In genomic region chr10:43238462-43238861, GRCh38 we compare ENCODE assay signal across 22 cellular contexts. TPM values are rescaled to one million over a fixed set of nuclear protein-coding genes. Genes with fewer than 3 reads are reported as not detected.
A peak's percentile ranks its signal among the peaks of the same experiment; 100 is the strongest.
DNase-seq lines count a peak whose midpoint lies in the region; ATAC-seq and TF ChIP-seq lines count a peak whose summit lies in the region.
"Had no signal": no experiment of that assay in that cellular context is flagged by ENCODE, and none has a peak within 500 bp of the region (broad histone marks: within the 10 kb centered on the region; RNA-seq: fewer than 3 reads in every experiment).

No MANE protein-coding gene starts in this region.

- no peaks in the 10 kb centered on the region for H3K4me1 Mint-ChIP-seq in activated naive CD8-positive, alpha-beta T cell treated with anti-CD3 and anti-CD28 coated beads, Interleukin-2, amount 10 ng/mL, durations not matched to agents 7 days and 5 days
- no peaks in the 10 kb centered on the region for H3K4me1 Mint-ChIP-seq in activated naive CD8-positive, alpha-beta T cell treated with anti-CD3 and anti-CD28 coated beads for 36 hours
- H3K4me1 Mint-ChIP-seq in activated naive CD4-positive, alpha-beta T cell treated with anti-CD3 and anti-CD28 coated beads, Interleukin-2, amount 10 ng/mL, durations not matched to agents 7 days and 5 days: no peaks in the 10 kb centered on the region
- no peaks in the 10 kb centered on the region for H3K4me1 Mint-ChIP-seq in type B pancreatic cell (ENCODE audit: unreplicated experiment)
- H3K4me1 Mint-ChIP-seq: naive thymus-derived CD4-positive, alpha-beta T cell; stimulated activated memory B cell treated with anti-CD40 and anti-IgM and Interleukin-4, amounts not matched to agents 10 μg/mL and 1 μg/mL and 100 μg/mL, for 72 hours had no signal

- CTCF ChIA-PET in activated naive CD4-positive, alpha-beta T cell treated with anti-CD3 and anti-CD28 coated beads, Interleukin-2, amount 10 ng/mL, durations not matched to agents 7 days and 5 days (lab: Charles Lee): interaction anchor here (0.9 to 1.1 kb wide), 2 partner anchors 23 to 34 kb away, joined by 3 read pairs; no protein-coding TSS in a partner anchor

- ATAC-seq in activated naive CD8-positive, alpha-beta T cell treated with anti-CD3 and anti-CD28 coated beads, Interleukin-2, amount 10 ng/mL, durations not matched to agents 7 days and 5 days (ENCODE audit: low read depth): no peak
- ATAC-seq in lower lobe of right lung (no peak), HG02973 (IDR thresholded peaks at IDR 0.05; ENCODE audit: unreplicated experiment) (no peak)
- ATAC-seq: K562; naive thymus-derived CD4-positive, alpha-beta T cell; pancreas; PC-3; stimulated activated memory B cell treated with anti-CD40 and anti-IgM and Interleukin-4, amounts not matched to agents 10 μg/mL and 1 μg/mL and 100 μg/mL, for 72 hours had no signal

- H3K27ac Mint-ChIP-seq in activated naive CD8-positive, alpha-beta T cell treated with anti-CD3 and anti-CD28 coated beads, Interleukin-2, amount 10 ng/mL, durations not matched to agents 7 days and 5 days: no peak overlapping the region
- no peak overlapping the region for H3K27ac Mint-ChIP-seq in activated naive CD8-positive, alpha-beta T cell treated with anti-CD3 and anti-CD28 coated beads for 36 hours
- H3K27ac Mint-ChIP-seq in activated naive CD4-positive, alpha-beta T cell treated with anti-CD3 and anti-CD28 coated beads, Interleukin-2, amount 10 ng/mL, durations not matched to agents 7 days and 5 days: no peak overlapping the region
- no peak overlapping the region for H3K27ac Mint-ChIP-seq in type B pancreatic cell
- H3K27ac Mint-ChIP-seq: CD4-positive, alpha-beta T cell; naive thymus-derived CD4-positive, alpha-beta T cell; stimulated activated memory B cell treated with anti-CD40 and anti-IgM and Interleukin-4, amounts not matched to agents 10 μg/mL and 1 μg/mL and 100 μg/mL, for 72 hours had no signal

- peaks cover 7% of the 10 kb centered on the region for H3K9me3 ChIP-seq in lower lobe of right lung
- H3K9me3 ChIP-seq: pancreas, SJCRH30, testis had no signal

- H3K36me3 ChIP-seq in lower lobe of right lung: no peaks in the 10 kb centered on the region
- H3K36me3 ChIP-seq: pancreas, SJCRH30 had no signal

- H3K36me3 Mint-ChIP-seq in activated naive CD8-positive, alpha-beta T cell treated with anti-CD3 and anti-CD28 coated beads, Interleukin-2, amount 10 ng/mL, durations not matched to agents 7 days and 5 days: no peaks in the 10 kb centered on the region
- no peaks in the 10 kb centered on the region for H3K36me3 Mint-ChIP-seq in activated naive CD8-positive, alpha-beta T cell treated with anti-CD3 and anti-CD28 coated beads for 36 hours
- H3K36me3 Mint-ChIP-seq in activated naive CD4-positive, alpha-beta T cell treated with anti-CD3 and anti-CD28 coated beads, Interleukin-2, amount 10 ng/mL, durations not matched to agents 7 days and 5 days: no peaks in the 10 kb centered on the region
- H3K36me3 Mint-ChIP-seq in type B pancreatic cell: no peaks in the 10 kb centered on the region
- H3K36me3 Mint-ChIP-seq: stimulated activated memory B cell treated with anti-CD40 and anti-IgM and Interleukin-4, amounts not matched to agents 10 μg/mL and 1 μg/mL and 100 μg/mL, for 72 hours had no signal

- DNase-seq in activated naive CD8-positive, alpha-beta T cell treated with anti-CD3 and anti-CD28 coated beads, Interleukin-2, amount 10 ng/mL, durations not matched to agents 7 days and 5 days: peak; percentile 21
- DNase-seq in activated naive CD8-positive, alpha-beta T cell treated with anti-CD3 and anti-CD28 coated beads for 36 hours: no peak
- peak; percentile 10 for DNase-seq in activated naive CD4-positive, alpha-beta T cell treated with anti-CD3 and anti-CD28 coated beads, Interleukin-2, amount 10 ng/mL, durations not matched to agents 7 days and 5 days
- DNase-seq in lower lobe of right lung (peak; percentile 6), type B pancreatic cell (ENCODE audit: extremely low spot score, unreplicated experiment) (peak; percentile 36), Kasumi-1 (lab: John Stamatoyannopoulos, UW) (no peak), Ammon's horn (ENCODE audit: low spot score) (no peak)
- DNase-seq: central memory CD4-positive, alpha-beta T cell; DMS 273 treated with DMSO at 0.1 percent for 48 hours; foreskin fibroblast; NCI-H187; NCI-H345; PC-3; SJCRH30 had no signal

- no peaks in the 10 kb centered on the region for H3K4me1 ChIP-seq in lower lobe of right lung
- H3K4me1 ChIP-seq: pancreas, SJCRH30, testis had no signal

- TF ChIP-seq CTCF in lower lobe of right lung (IDR thresholded peaks at IDR 0.05) (no peak), type B pancreatic cell (conservative IDR thresholded peaks at IDR 0.05) (no peak)

- H3K27ac ChIP-seq in lower lobe of right lung: no peak overlapping the region
- H3K27ac ChIP-seq: hepatocyte, pancreas, SJCRH30, testis had no signal

- no peaks in the 10 kb centered on the region for H3K27me3 ChIP-seq in lower lobe of right lung (ENCODE audit: low read depth)
- H3K27me3 ChIP-seq: hepatocyte, pancreas, SJCRH30, testis had no signal

- POLR2A ChIA-PET in activated naive CD8-positive, alpha-beta T cell treated with anti-CD3 and anti-CD28 coated beads, Interleukin-2, amount 10 ng/mL, durations not matched to agents 7 days and 5 days (lab: Charles Lee): interaction anchor here (0.6 kb wide), 1 partner anchor 107 kb away, joined by 3 read pairs; no protein-coding TSS in a partner anchor

- intact Hi-C loops in lower lobe of right lung (cut with DNase I): no loop called here

- H3K9me3 Mint-ChIP-seq in activated naive CD8-positive, alpha-beta T cell treated with anti-CD3 and anti-CD28 coated beads, Interleukin-2, amount 10 ng/mL, durations not matched to agents 7 days and 5 days: peaks cover 14% of the 10 kb centered on the region
- H3K9me3 Mint-ChIP-seq in activated naive CD8-positive, alpha-beta T cell treated with anti-CD3 and anti-CD28 coated beads for 36 hours: peaks cover 21% of the 10 kb centered on the region
- H3K9me3 Mint-ChIP-seq in activated naive CD4-positive, alpha-beta T cell treated with anti-CD3 and anti-CD28 coated beads, Interleukin-2, amount 10 ng/mL, durations not matched to agents 7 days and 5 days: peaks cover 13% of the 10 kb centered on the region
- peaks cover 5% of the 10 kb centered on the region for H3K9me3 Mint-ChIP-seq in type B pancreatic cell

- peaks cover 26% of the 10 kb centered on the region for H3K27me3 Mint-ChIP-seq in activated naive CD8-positive, alpha-beta T cell treated with anti-CD3 and anti-CD28 coated beads, Interleukin-2, amount 10 ng/mL, durations not matched to agents 7 days and 5 days
- H3K27me3 Mint-ChIP-seq in activated naive CD8-positive, alpha-beta T cell treated with anti-CD3 and anti-CD28 coated beads for 36 hours: peaks cover 10% of the 10 kb centered on the region
- peaks cover 51% of the 10 kb centered on the region for H3K27me3 Mint-ChIP-seq in activated naive CD4-positive, alpha-beta T cell treated with anti-CD3 and anti-CD28 coated beads, Interleukin-2, amount 10 ng/mL, durations not matched to agents 7 days and 5 days
- H3K27me3 Mint-ChIP-seq in type B pancreatic cell: peaks cover 14% of the 10 kb centered on the region

- H3K4me3 Mint-ChIP-seq in activated naive CD8-positive, alpha-beta T cell treated with anti-CD3 and anti-CD28 coated beads, Interleukin-2, amount 10 ng/mL, durations not matched to agents 7 days and 5 days: no peak overlapping the region
- H3K4me3 Mint-ChIP-seq in activated naive CD8-positive, alpha-beta T cell treated with anti-CD3 and anti-CD28 coated beads for 36 hours: no peak overlapping the region
- H3K4me3 Mint-ChIP-seq in activated naive CD4-positive, alpha-beta T cell treated with anti-CD3 and anti-CD28 coated beads, Interleukin-2, amount 10 ng/mL, durations not matched to agents 7 days and 5 days: no peak overlapping the region
- H3K4me3 Mint-ChIP-seq in type B pancreatic cell: no peak overlapping the region
- H3K4me3 Mint-ChIP-seq: CD4-positive, alpha-beta T cell; naive thymus-derived CD4-positive, alpha-beta T cell; stimulated activated memory B cell treated with anti-CD40 and anti-IgM and Interleukin-4, amounts not matched to agents 10 μg/mL and 1 μg/mL and 100 μg/mL, for 72 hours had no signal

- H3K4me3 ChIP-seq in lower lobe of right lung: no peak overlapping the region
- H3K4me3 ChIP-seq: hepatocyte, K562, pancreas, SJCRH30, testis had no signal

RNA-seq across cellular contexts. Expression of gene RASGEF1A, which starts 28.4 kb away (rescaled TPM):
- total RNA-seq in activated naive CD8-positive, alpha-beta T cell treated with anti-CD3 and anti-CD28 coated beads, Interleukin-2, amount 10 ng/mL, durations not matched to agents 7 days and 5 days: 1 to 10 TPM; 4.4 to 4.9 TPM
- under 1 TPM; 0.40 to 0.45 TPM for total RNA-seq in activated naive CD8-positive, alpha-beta T cell treated with anti-CD3 and anti-CD28 coated beads for 36 hours
- total RNA-seq in lower lobe of right lung (2.7 TPM), type B pancreatic cell (ENCODE audit: low replicate concordance) (0.90 and 1.3 TPM in 2 replicates)
- total RNA-seq: PC-3, SJCRH30 had no signal

Comparison
In these comparisons a context has a peak if more than half of its experiments do, and no peak if none do; other contexts are left out.
1. DNase-seq: peak in activated naive CD8-positive, alpha-beta T cell treated with anti-CD3 and anti-CD28 coated beads, Interleukin-2, amount 10 ng/mL, durations not matched to agents 7 days and 5 days (single experiment), activated naive CD4-positive, alpha-beta T cell treated with anti-CD3 and anti-CD28 coated beads, Interleukin-2, amount 10 ng/mL, durations not matched to agents 7 days and 5 days (single experiment), lower lobe of right lung (single experiment) and type B pancreatic cell (single experiment); none in activated naive CD8-positive, alpha-beta T cell treated with anti-CD3 and anti-CD28 coated beads for 36 hours (single experiment), Kasumi-1 (0 of 2) and Ammon's horn (single experiment).